Comparison of ENCODE assay signal across 29 cellular contexts in genomic region chr5:136075339-136075885, GRCh38. TPM values are rescaled to one million over a fixed set of nuclear protein-coding genes. Genes with fewer than 3 reads are reported as not detected.
A peak's percentile ranks its signal among the peaks of the same experiment; 100 is the strongest.
DNase-seq lines count a peak whose midpoint lies in the region; ATAC-seq and TF ChIP-seq lines count a peak whose summit lies in the region.
"Had no signal": no experiment of that assay in that cellular context is flagged by ENCODE, and none has a peak within 500 bp of the region (broad histone marks: within the 10 kb centered on the region; RNA-seq: fewer than 3 reads in every experiment).

No MANE protein-coding gene starts in this region.

- DNase-seq in AG09309 (ENCODE audit: low read depth) (no peak), H4 (ENCODE audit: low spot score) (peak; percentile 12), astrocyte of the spinal cord (ENCODE audit: low read depth, low spot score) (no peak), fibroblast of the aortic adventitia (ENCODE audit: low read depth) (no peak), NCI-H1417 treated with DMSO at 0.1 percent for 48 hours (lab: John Stamatoyannopoulos, UW) (no peak), vagina (ENCODE audit: extremely low spot score in 2 of 2) (no peak), testis (no peak)
- DNase-seq: activated CD4-positive, alpha-beta T cell treated with anti-CD3 and anti-CD28 coated beads for 4 hours; activated CD8-positive, alpha-beta memory T cell treated with anti-CD3 and anti-CD28 coated beads, Interleukin-2, amount 10 ng/mL, durations not matched to agents 7 days and 5 days; activated naive CD4-positive, alpha-beta T cell treated with anti-CD3 and anti-CD28 coated beads, Interleukin-2, amount 50 U/mL, for 16 hours; aorta; COR-L47; DMS79 treated with DMSO at 0.1 percent for 48 hours; hypothalamus; KBM-7; left ventricle myocardium inferior; naive thymus-derived CD4-positive, alpha-beta T cell; NCI-H1436; NCI-H2107; NCI-H446 treated with DMSO at 0.1 percent for 48 hours; nucleus accumbens; PC-9; small intestine; stimulated activated CD4-positive, alpha-beta T cell treated with anti-CD3 and anti-CD28 coated beads, Interleukin-1b, Interleukin-23, amount 100 ng/mL, for 48 hours; trophoblast cell had no signal

- H3K4me1 ChIP-seq in vagina: no peaks in the 10 kb centered on the region
- H3K4me1 ChIP-seq in testis: no peaks in the 10 kb centered on the region
- H3K4me1 ChIP-seq: gastroesophageal sphincter had no signal

- intact Hi-C loops in vagina (cut with DNase I): no loop called here
- intact Hi-C loops in testis (cut with DNase I; ENCODE audit: low total_unique reads): no loop called here

- H3K36me3 ChIP-seq in vagina (no peaks in the 10 kb centered on the region), testis (ENCODE audit: low read depth, missing control alignments) (no peaks in the 10 kb centered on the region)
- H3K36me3 ChIP-seq: BLaER1 treated with 17β-estradiol and CSF1 and Interleukin-3, amounts not matched to agents 10 nM and 100 nM; gastroesophageal sphincter; left ventricle myocardium inferior had no signal

- no peak for TF ChIP-seq POLR2A in vagina (IDR thresholded peaks at IDR 0.05)
- TF ChIP-seq POLR2A in testis (IDR thresholded peaks at IDR 0.05): no peak

- H3K27ac ChIP-seq in vagina: no peak overlapping the region
- no peak overlapping the region for H3K27ac ChIP-seq in testis
- H3K27ac ChIP-seq: BLaER1 treated with 17β-estradiol and CSF1 and Interleukin-3, amounts not matched to agents 10 nM and 100 nM; gastroesophageal sphincter; left ventricle myocardium inferior; PC-9 had no signal

- no peak overlapping the region for H3K4me3 ChIP-seq in AG09309 (ENCODE audit: control insufficient read depth, low read depth, low read length)
- H3K4me3 ChIP-seq in astrocyte of the spinal cord (ENCODE audit: low read depth, low read length): no peak overlapping the region
- H3K4me3 ChIP-seq in fibroblast of the aortic adventitia (ENCODE audit: low read depth, low read length): no peak overlapping the region
- H3K4me3 ChIP-seq in vagina: no peak overlapping the region
- H3K4me3 ChIP-seq in testis: no peak overlapping the region
- H3K4me3 ChIP-seq: BLaER1 treated with 17β-estradiol and CSF1 and Interleukin-3, amounts not matched to agents 10 nM and 100 nM; gastroesophageal sphincter; left ventricle myocardium inferior; PC-9 had no signal

- ATAC-seq in HG03439 (IDR thresholded peaks at IDR 0.05; ENCODE audit: unreplicated experiment): no peak
- ATAC-seq: activated CD8-positive, alpha-beta memory T cell treated with anti-CD3 and anti-CD28 coated beads, Interleukin-2, amount 10 ng/mL, durations not matched to agents 7 days and 5 days; gastroesophageal sphincter; naive thymus-derived CD4-positive, alpha-beta T cell had no signal

- TF ChIP-seq CTCF in AG09309 (IDR thresholded peaks at IDR 0.05; ENCODE audit: control insufficient read depth, insufficient read depth, low read depth, low read length, missing control alignments) (peak; percentile 10), astrocyte of the spinal cord (IDR thresholded peaks at IDR 0.05; ENCODE audit: low read depth, low read length) (peak; percentile 16), fibroblast of the aortic adventitia (IDR thresholded peaks at IDR 0.05; ENCODE audit: insufficient read depth, low read length) (peak; percentile 9), vagina (IDR thresholded peaks at IDR 0.05) (no peak), testis (IDR thresholded peaks at IDR 0.05) (no peak)

- H3K9me3 ChIP-seq in vagina: no peaks in the 10 kb centered on the region
- H3K9me3 ChIP-seq in testis: no peaks in the 10 kb centered on the region
- H3K9me3 ChIP-seq: gastroesophageal sphincter, left ventricle myocardium inferior had no signal

- WGBS in testis, 2 donors: 42 to 43% methylated on average over 1 of the region's 1 CpG

- in situ Hi-C loops in astrocyte of the spinal cord (cut with HindIII; ENCODE audit: low sequenced_read_pairs): no loop called here

- H3K27me3 ChIP-seq in vagina: no peaks in the 10 kb centered on the region
- no peaks in the 10 kb centered on the region for H3K27me3 ChIP-seq in testis
- H3K27me3 ChIP-seq: gastroesophageal sphincter had no signal

RNA-seq across cellular contexts. Expression of gene TGFBI, which starts 46.6 kb away (rescaled TPM):
- 2,353 and 2,468 TPM in 2 replicates for total RNA-seq in H4 (2014; rRNA removed; shearing (Covaris generic))
- total RNA-seq in fibroblast of the aortic adventitia (ENCODE audit: low replicate concordance): 169 and 227 TPM in 2 replicates
- 43.2 TPM for total RNA-seq in vagina
- total RNA-seq in testis: 10 to 100 TPM in 1 of 2 donors, 1 to 10 TPM in 1; 9.0 to 15.4 TPM
- polyA plus RNA-seq in testis (ENCODE audit: insufficient read depth, low read depth, low replicate concordance): 77.2 TPM
- total RNA-seq: activated T-helper 1 cell treated with anti-CD3 and anti-CD28 coated beads, Interleukin-12 subunit alpha, Interleukin-12 subunit beta, Interleukin-2, Interleukin-4 antibody, amounts not matched to agents 30 ng/mL and 10 ng/mL and 1 ng/mL, durations not matched to agents 14 hours and 24 hours and 36 hours had no signal

RNA-seq across cellular contexts. Expression of gene SMAD5, which starts 57.2 kb away (rescaled TPM):
- 38.8 and 40.0 TPM in 2 replicates for total RNA-seq in H4 (2014; rRNA removed; shearing (Covaris generic))
- total RNA-seq in fibroblast of the aortic adventitia (ENCODE audit: low replicate concordance) (88.7 and 590 TPM in 2 replicates), vagina (40.0 TPM), testis (10 to 100 TPM; 29.1 to 36.0 TPM)
- 25.4 TPM for polyA plus RNA-seq in testis (ENCODE audit: insufficient read depth, low read depth, low replicate concordance)

Comparison
In these comparisons a context has a peak if more than half of its experiments do, and no peak if none do; other contexts are left out.
1. CTCF ChIP-seq: peak in AG09309 (single experiment), astrocyte of the spinal cord (single experiment) and fibroblast of the aortic adventitia (single experiment); none in vagina (0 of 3) and testis (0 of 3).
2. RNA of gene TGFBI, which starts 46.6 kb away (total RNA-seq): 2,353 to 2,468 TPM in H4; 169 to 227 TPM in fibroblast of the aortic adventitia, 43.2 TPM in vagina (single experiment) and 9.0 to 15.4 TPM in testis; every median in the first group is over 10 times any median in the second.